21 cellular contexts compared by ENCODE assay signal in the genomic region with DNA sequence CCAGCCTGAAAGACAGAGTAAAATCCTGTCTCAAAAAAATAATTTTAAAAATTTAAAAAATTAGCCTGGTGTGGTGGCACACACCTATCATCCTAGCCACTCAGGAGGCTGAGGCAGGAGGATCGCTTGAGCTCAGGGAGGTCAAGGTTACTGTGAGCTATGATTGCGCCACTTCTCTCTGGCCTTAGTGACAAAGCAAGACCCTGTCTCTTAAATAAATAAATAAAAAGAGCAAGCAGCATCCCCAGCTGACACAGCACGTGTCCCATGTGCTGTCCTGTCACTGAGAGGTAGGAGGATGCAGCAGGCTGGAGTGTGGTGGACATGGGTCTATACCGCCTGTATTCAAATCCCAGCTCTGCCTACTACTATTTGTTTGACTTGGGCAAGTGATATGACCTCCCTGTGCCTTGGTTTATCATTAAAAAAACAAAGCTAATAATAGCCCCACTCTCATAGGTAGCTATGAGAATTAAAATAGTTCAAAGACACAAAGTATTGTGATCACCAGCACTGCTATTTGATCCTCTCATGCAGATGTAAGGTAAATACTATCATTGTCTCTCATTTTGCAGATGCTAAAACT. TPM values are rescaled to one million over a fixed set of nuclear protein-coding genes. Genes with fewer than 3 reads are reported as not detected.
DNase-seq lines count a peak whose midpoint lies in the region; ATAC-seq and TF ChIP-seq lines count a peak whose summit lies in the region.
"Had no signal": no experiment of that assay in that cellular context is flagged by ENCODE, and none has a peak within 500 bp of the region (broad histone marks: within the 10 kb centered on the region; RNA-seq: fewer than 3 reads in every experiment).

No MANE protein-coding gene starts in this region.

- no peak for DNase-seq in left ventricle myocardium inferior
- DNase-seq in left cardiac atrium: no peak
- no peak for DNase-seq in dorsolateral prefrontal cortex
- DNase-seq in mesenchymal stem cell: peak; percentile 35
- no peak for DNase-seq in vagina (ENCODE audit: extremely low spot score in 2 of 2)
- DNase-seq in HUDEP-2 (lab: John Stamatoyannopoulos, UW; ENCODE audit: unreplicated experiment in 76 of 76): no peak
- DNase-seq in mesothelial cell of epicardium (ENCODE audit: low spot score in 2 of 2, unreplicated experiment in 2 of 2): no peak
- no peak for DNase-seq in NCI-H2029 (lab: John Stamatoyannopoulos, UW)
- DNase-seq: DMS53; heart right ventricle; Kasumi-1; NCI-H1694 treated with DMSO at 0.1 percent for 48 hours; OCI-M1; SHP77; stimulated activated CD4-positive, alpha-beta T cell treated with anti-CD3 and anti-CD28 coated beads, Interleukin-2, amount 100 ng/mL, for 24 hours; stimulated activated naive B cell treated with anti-CD40 and anti-IgM and Interleukin-4, amounts not matched to agents 10 μg/mL and 1 μg/mL and 100 μg/mL, for 72 hours; transverse colon had no signal

- no peak overlapping the region for H2BK120ac ChIP-seq in mesenchymal stem cell (ENCODE audit: low read depth, low read length)

- peak overlapping the region; percentile 31 for H4K91ac ChIP-seq in mesenchymal stem cell (ENCODE audit: low read length)

- H2AK5ac ChIP-seq in mesenchymal stem cell (ENCODE audit: low read length, severe bottlenecking): no peak overlapping the region

- no peak overlapping the region for H2BK15ac ChIP-seq in mesenchymal stem cell (ENCODE audit: low read depth, poor library complexity, severe bottlenecking)

- intact Hi-C loops in left ventricle myocardium inferior (cut with micrococcal nuclease) (no loop called here), left cardiac atrium (cut with DNase I) (no loop called here), dorsolateral prefrontal cortex (cut with DNase I) (loop anchor here in 1 of 2 donors (5.0 kb wide), 1 partner anchor 35 kb away; no protein-coding TSS in a partner anchor), vagina (cut with DNase I) (no loop called here)

- no peak overlapping the region for H2BK5ac ChIP-seq in mesenchymal stem cell (ENCODE audit: low read depth, low read length, poor library complexity, severe bottlenecking)

- no peak for TF ChIP-seq CTCF in left ventricle myocardium inferior (IDR thresholded peaks at IDR 0.05; ENCODE audit: borderline replicate concordance)
- TF ChIP-seq CTCF in dorsolateral prefrontal cortex (IDR thresholded peaks at IDR 0.05 in 54 of 56, conservative IDR thresholded peaks at IDR 0.05 in 2 of 56; ENCODE audit: low read depth in 1 of 56, partially characterized antibody in 56 of 56): no peak
- no peak for TF ChIP-seq CTCF in vagina (IDR thresholded peaks at IDR 0.05)
- TF ChIP-seq CTCF in mesothelial cell of epicardium (IDR thresholded peaks at IDR 0.05; ENCODE audit: unreplicated experiment): no peak

- no peak overlapping the region for H3K27ac Mint-ChIP-seq in mesothelial cell of epicardium

- H3K9me3 ChIP-seq in left ventricle myocardium inferior (replicated peaks) (no peaks in the 10 kb centered on the region), mesenchymal stem cell (ENCODE audit: control insufficient read depth, low read length) (no peaks in the 10 kb centered on the region), vagina (no peaks in the 10 kb centered on the region)
- H3K9me3 ChIP-seq: BE2C, prostate gland, transverse colon had no signal

- H3K27ac ChIP-seq in left ventricle myocardium inferior (replicated peaks): peak overlapping the region; percentile 89
- peak overlapping the region in 41 of 59 donors; percentile 3 to 97 (median 77) for H3K27ac ChIP-seq in dorsolateral prefrontal cortex
- H3K27ac ChIP-seq in mesenchymal stem cell (ENCODE audit: low read length, poor library complexity, severe bottlenecking): no peak overlapping the region
- peak overlapping the region; percentile 86 for H3K27ac ChIP-seq in vagina
- H3K27ac ChIP-seq: prostate gland had no signal

- H3K79me1 ChIP-seq in mesenchymal stem cell (replicated peaks; ENCODE audit: low read length, poor library complexity, severe bottlenecking): peaks cover 34% of the 10 kb centered on the region

- H3K4me3 ChIP-seq in left ventricle myocardium inferior (no peak overlapping the region), dorsolateral prefrontal cortex (no peak overlapping the region), mesenchymal stem cell (ENCODE audit: insufficient read depth in 1 of 2, low read depth in 1 of 2, low read length in 2 of 2) (no peak overlapping the region), vagina (no peak overlapping the region)
- H3K4me3 ChIP-seq: heart right ventricle, prostate gland, skin epidermis, transverse colon had no signal

- no peak for ATAC-seq in left cardiac atrium
- ATAC-seq: activated naive CD4-positive, alpha-beta T cell treated with anti-CD3 and anti-CD28 coated beads, Interleukin-2, amount 50 U/mL, for 72 hours; stimulated activated naive B cell treated with anti-CD40 and anti-IgM and Interleukin-4, amounts not matched to agents 10 μg/mL and 1 μg/mL and 100 μg/mL, for 72 hours had no signal

- H3K4me2 ChIP-seq in mesenchymal stem cell (ENCODE audit: low read length, poor library complexity, severe bottlenecking): no peak overlapping the region

- no peaks in the 10 kb centered on the region for H3K27me3 ChIP-seq in left ventricle myocardium inferior (ENCODE audit: low read depth)
- H3K27me3 ChIP-seq in dorsolateral prefrontal cortex: no peaks in the 10 kb centered on the region
- H3K27me3 ChIP-seq in mesenchymal stem cell (ENCODE audit: control insufficient read depth in 1 of 2, insufficient read depth in 1 of 2, low read length in 2 of 2): no peaks in the 10 kb centered on the region
- H3K27me3 ChIP-seq in vagina: no peaks in the 10 kb centered on the region
- H3K27me3 ChIP-seq: BE2C, heart right ventricle, transverse colon had no signal

- H3K9ac ChIP-seq in mesenchymal stem cell (ENCODE audit: low read length): no peak overlapping the region

- H3K14ac ChIP-seq in mesenchymal stem cell (ENCODE audit: low read length in 2 of 2): no peak overlapping the region

- no peak overlapping the region for H2AFZ ChIP-seq in mesenchymal stem cell (ENCODE audit: low read depth, low read length)

- H3K4ac ChIP-seq in mesenchymal stem cell (ENCODE audit: low read depth in 1 of 2, low read length in 2 of 2): no peak overlapping the region

- H3K36me3 ChIP-seq in left ventricle myocardium inferior: no peaks in the 10 kb centered on the region
- peaks cover 0 to 2% of the 10 kb centered on the region in 2 experiments for H3K36me3 ChIP-seq in mesenchymal stem cell (ENCODE audit: control insufficient read depth in 1 of 2, insufficient read depth in 2 of 2, low read depth in 1 of 2, low read length in 2 of 2)
- no peaks in the 10 kb centered on the region for H3K36me3 ChIP-seq in vagina
- H3K36me3 ChIP-seq: BE2C, heart right ventricle, prostate gland, transverse colon had no signal

- H3K9me3 Mint-ChIP-seq in mesothelial cell of epicardium: no peaks in the 10 kb centered on the region
- H3K9me3 Mint-ChIP-seq: activated naive CD4-positive, alpha-beta T cell treated with anti-CD3 and anti-CD28 coated beads, Interleukin-2, amount 50 U/mL, for 72 hours had no signal

- peak overlapping the region in 1 of 2 experiments; percentile 37 for H3K18ac ChIP-seq in mesenchymal stem cell (ENCODE audit: low read depth in 1 of 2, low read length in 2 of 2)

- H3K23ac ChIP-seq in mesenchymal stem cell (ENCODE audit: low read length in 2 of 2): no peak overlapping the region

- H3K4me1 ChIP-seq in left ventricle myocardium inferior: peaks cover 84% of the 10 kb centered on the region
- peaks cover 36% of the 10 kb centered on the region for H3K4me1 ChIP-seq in mesenchymal stem cell (ENCODE audit: control insufficient read depth, insufficient read depth, low read depth, low read length)
- peaks cover 99% of the 10 kb centered on the region for H3K4me1 ChIP-seq in vagina

- TF ChIP-seq POLR2A in vagina (IDR thresholded peaks at IDR 0.05): no peak

- H2BK12ac ChIP-seq in mesenchymal stem cell (ENCODE audit: low read length in 2 of 2): no peak overlapping the region

- H3K36me3 Mint-ChIP-seq in mesothelial cell of epicardium: no peaks in the 10 kb centered on the region

- H3K4me1 Mint-ChIP-seq in mesothelial cell of epicardium: peaks cover 40% of the 10 kb centered on the region

- no peak overlapping the region for H4K8ac ChIP-seq in mesenchymal stem cell (ENCODE audit: low read length)

- H3K4me3 Mint-ChIP-seq in mesothelial cell of epicardium: no peak overlapping the region
- H3K4me3 Mint-ChIP-seq: stimulated activated naive B cell treated with anti-CD40 and anti-IgM and Interleukin-4, amounts not matched to agents 10 μg/mL and 1 μg/mL and 100 μg/mL, for 72 hours had no signal

- 72% methylated on average over 3 of the region's 4 CpGs for WGBS in mesenchymal stem cell

- no peaks in the 10 kb centered on the region for H3K27me3 Mint-ChIP-seq in mesothelial cell of epicardium (ENCODE audit: low read depth)
- H3K27me3 Mint-ChIP-seq: stimulated activated naive B cell treated with anti-CD40 and anti-IgM and Interleukin-4, amounts not matched to agents 10 μg/mL and 1 μg/mL and 100 μg/mL, for 72 hours had no signal

RNA-seq across cellular contexts. Expression of gene ECE1, which starts 22.2 kb away (rescaled TPM):
- total RNA-seq in left ventricle myocardium inferior (54.7 TPM), left cardiac atrium (100 to 1,000 TPM in 1 of 2 donors, 10 to 100 TPM in 1; 66.2 to 138 TPM), dorsolateral prefrontal cortex (100 to 1,000 TPM in 2 of 120 experiments, 10 to 100 TPM in 118; 38.8 to 122 (median 62.6) TPM), vagina (93.8 TPM), mesothelial cell of epicardium (39.3 to 41.8 TPM (median 41.1 TPM) in 3 replicates)
- polyA plus RNA-seq in mesenchymal stem cell (2013, experiment 1 of 2): 229 TPM
- 222 TPM for polyA plus RNA-seq in mesenchymal stem cell (2013, experiment 2 of 2)
